ENCODE assay signal across 8 cellular contexts in the genomic region with DNA sequence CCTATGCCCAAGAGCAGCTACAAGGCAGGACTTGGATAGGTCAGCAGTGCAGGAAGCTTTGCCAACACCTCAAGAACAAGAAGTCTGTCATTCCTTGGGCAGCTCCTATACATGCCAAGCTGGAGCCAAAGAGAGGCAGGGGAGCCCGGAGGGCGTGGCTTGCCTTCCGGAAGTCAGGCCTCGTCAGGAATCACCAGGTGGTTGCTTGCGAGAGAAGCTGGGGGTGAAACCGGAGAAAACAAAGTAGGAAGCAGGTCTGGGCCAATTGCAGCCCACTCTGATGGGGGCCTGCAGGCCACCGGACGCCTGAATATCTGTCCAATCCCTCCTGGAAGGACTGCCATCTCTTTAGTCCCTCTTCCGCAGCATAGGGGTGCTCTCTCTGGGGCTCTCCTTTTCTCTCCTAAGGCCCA. TPM values are rescaled to one million over a fixed set of nuclear protein-coding genes. Genes with fewer than 3 reads are reported as not detected.
DNase-seq lines count a peak whose midpoint lies in the region; ATAC-seq and TF ChIP-seq lines count a peak whose summit lies in the region.

No MANE protein-coding gene starts in this region.

- no peak for ATAC-seq in natural killer cell
- no peak for ATAC-seq in HG03025 (IDR thresholded peaks at IDR 0.05; ENCODE audit: low FRiP score, unreplicated experiment)
- ATAC-seq in GM18873 (IDR thresholded peaks at IDR 0.05; ENCODE audit: low FRiP score, unreplicated experiment), result no peak

- TF ChIP-seq CTCF in AG10803 (conservative IDR thresholded peaks at IDR 0.05; ENCODE audit: low read length) (no peak), HFF-Myc (IDR thresholded peaks at IDR 0.05; ENCODE audit: low read depth, low read length, missing control alignments) (no peak), natural killer cell (IDR thresholded peaks at IDR 0.05) (no peak)

- H3K9me3 Mint-ChIP-seq in natural killer cell, result no peaks in the 10 kb centered on the region

- no peaks in the 10 kb centered on the region for H3K9me3 ChIP-seq in endocrine pancreas (ENCODE audit: control insufficient read depth, low read length)

- peaks cover 4 to 5% of the 10 kb centered on the region in 2 donors for H3K27me3 Mint-ChIP-seq in natural killer cell (ENCODE audit: low read depth in 2 of 2)

- H3K4me1 ChIP-seq in endocrine pancreas (ENCODE audit: control insufficient read depth, insufficient read depth, low read length), result no peaks in the 10 kb centered on the region

- H3K4me3 ChIP-seq in AG10803 (ENCODE audit: low read length) (peak overlapping the region; percentile 55), HFF-Myc (replicated peaks; ENCODE audit: low read depth, low read length) (peak overlapping the region; percentile 35), endocrine pancreas (ENCODE audit: control insufficient read depth, insufficient read depth, low read length) (no peak overlapping the region)

- peaks cover 5 to 18% of the 10 kb centered on the region in 2 donors for H3K4me1 Mint-ChIP-seq in natural killer cell

- DNase-seq in AG10803 (ENCODE audit: low read depth), result peak; percentile 6
- DNase-seq in HFF-Myc (ENCODE audit: extremely low read depth, low read depth), result no peak
- peak; percentile 41 for DNase-seq in RPMI7951 (ENCODE audit: low read depth)
- no peak for DNase-seq in natural killer cell
- DNase-seq in AG08395 (ENCODE audit: low spot score), result no peak

- no peaks in the 10 kb centered on the region for H3K36me3 ChIP-seq in endocrine pancreas (ENCODE audit: control insufficient read depth, insufficient read depth, low read length)

- H3K4me3 Mint-ChIP-seq in natural killer cell, result peak overlapping the region; percentile 93

- intact Hi-C loops in natural killer cell (cut with micrococcal nuclease), result loop anchor here (1.0 kb wide), 2 partner anchors 48 to 53 kb away; partner anchors contain the start of genes IFI6 and STX12

- H3K27ac Mint-ChIP-seq in natural killer cell, result peak overlapping the region; percentile 96 to 97

- H3K27me3 ChIP-seq in endocrine pancreas (ENCODE audit: control insufficient read depth, insufficient read depth, low read length), result no peaks in the 10 kb centered on the region

- H3K9ac ChIP-seq in endocrine pancreas (ENCODE audit: control insufficient read depth, insufficient read depth, low read length), result peak overlapping the region; percentile 14

- no peaks in the 10 kb centered on the region for H3K36me3 Mint-ChIP-seq in natural killer cell

RNA-seq across cellular contexts. Expression of gene FAM76A, which starts 0.8 kb away (rescaled TPM):
- total RNA-seq in RPMI7951 (2014; rRNA removed; shearing (Covaris generic)), result 12.1 and 16.7 TPM in 2 replicates
- total RNA-seq in natural killer cell, result 10 to 100 TPM; 19.5 to 21.8 (median 19.6) TPM

RNA-seq across cellular contexts. Expression of gene STX12, which starts 48.1 kb away (rescaled TPM):
- 37.7 and 50.8 TPM in 2 replicates for total RNA-seq in RPMI7951 (2014; rRNA removed; shearing (Covaris generic))
- total RNA-seq in natural killer cell, result 10 to 100 TPM; 29.6 to 36.2 (median 32.3) TPM

RNA-seq across cellular contexts. Expression of gene IFI6, which starts 53.0 kb away (rescaled TPM):
- 75.3 and 169 TPM in 2 replicates for total RNA-seq in RPMI7951 (2014; rRNA removed; shearing (Covaris generic))
- total RNA-seq in natural killer cell, result 10 to 100 TPM; 26.7 to 36.0 (median 34.8) TPM

Comparison
In these comparisons a context has a peak if more than half of its experiments do, and no peak if none do; other contexts are left out.
1. DNase-seq: peak in AG10803 (single experiment) and RPMI7951 (single experiment); none in HFF-Myc (single experiment), natural killer cell (single experiment) and AG08395 (single experiment).